ENCODE assay signal across 12 cellular contexts in the genomic region with DNA sequence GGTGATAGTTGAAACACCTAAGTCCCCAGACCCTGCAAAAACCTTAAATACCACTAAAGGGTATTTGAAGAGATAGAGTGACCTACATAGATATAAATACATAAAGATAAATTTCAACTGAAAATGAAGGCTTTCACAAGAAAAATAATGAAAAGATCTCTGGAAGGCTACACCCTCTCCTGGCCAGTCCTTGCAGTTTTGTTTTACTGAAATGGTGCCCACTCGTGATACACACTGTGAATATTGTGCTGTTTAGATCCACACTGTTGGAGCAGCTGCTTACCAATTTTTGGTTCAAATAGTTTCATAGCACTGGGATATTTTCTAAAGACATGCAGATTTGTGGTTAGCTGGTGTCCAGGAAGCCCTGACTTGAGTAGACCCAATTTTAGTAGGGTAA. TPM values are rescaled to one million over a fixed set of nuclear protein-coding genes. Genes with fewer than 3 reads are reported as not detected.
DNase-seq lines count a peak whose midpoint lies in the region; ATAC-seq and TF ChIP-seq lines count a peak whose summit lies in the region.
"Had no signal": no experiment of that assay in that cellular context is flagged by ENCODE, and none has a peak within 500 bp of the region (broad histone marks: within the 10 kb centered on the region; RNA-seq: fewer than 3 reads in every experiment).

No MANE protein-coding gene starts in this region.

- ATAC-seq in DND-41 (ENCODE audit: insufficient read depth, low read depth), result no peak
- no peak for ATAC-seq in RWPE2 (ENCODE audit: low read depth)
- no peak for ATAC-seq in left ventricle myocardium superior
- no peak for ATAC-seq in left lung
- ATAC-seq: right cardiac atrium had no signal

- H3K27ac ChIP-seq in AG04450 (ENCODE audit: low read depth, low read length), result no peak overlapping the region
- no peak overlapping the region for H3K27ac ChIP-seq in DND-41 (ENCODE audit: low read length)
- H3K27ac ChIP-seq in RWPE2 (ENCODE audit: poor library complexity, severe bottlenecking), result no peak overlapping the region
- H3K27ac ChIP-seq in left lung, result no peak overlapping the region

- POLR2A ChIA-PET in AG04450 (lab: Yijun Ruan, JAX), result no interaction called here

- H3K4me1 ChIP-seq in DND-41 (ENCODE audit: insufficient read depth, low read length) (no peaks in the 10 kb centered on the region), RWPE2 (ENCODE audit: insufficient read depth, poor library complexity, severe bottlenecking) (no peaks in the 10 kb centered on the region), left lung (peaks cover 0 to 35% of the 10 kb centered on the region in 2 donors)

- intact Hi-C loops in left ventricle myocardium superior (cut with micrococcal nuclease), result no loop called here
- intact Hi-C loops in left lung (cut with DNase I), result no loop called here

- DNase-seq in AG04450 (ENCODE audit: low read depth, low spot score) (no peak), DND-41 (no peak), RWPE2 (ENCODE audit: low spot score) (no peak), fibroblast of peridontal ligament (ENCODE audit: extremely low read depth) (peak; percentile 47), NCI-H526 treated with DMSO at 0.1 percent for 48 hours (lab: John Stamatoyannopoulos, UW) (no peak), NCI-H510A treated with DMSO at 0.1 percent for 48 hours (lab: John Stamatoyannopoulos, UW) (no peak), left ventricle myocardium superior (no peak), left lung (no peak)
- DNase-seq: right cardiac atrium; stimulated activated naive CD4-positive, alpha-beta T cell; SW 1271 had no signal

- H3K9me3 ChIP-seq in AG04450 (ENCODE audit: control insufficient read depth, insufficient read depth, low read length), result no peaks in the 10 kb centered on the region
- no peaks in the 10 kb centered on the region for H3K9me3 ChIP-seq in DND-41 (ENCODE audit: insufficient read depth, low read length, severe bottlenecking)
- no peaks in the 10 kb centered on the region for H3K9me3 ChIP-seq in RWPE2 (ENCODE audit: severe bottlenecking)
- no peaks in the 10 kb centered on the region for H3K9me3 ChIP-seq in left lung

- no peaks in the 10 kb centered on the region for H3K79me2 ChIP-seq in DND-41 (ENCODE audit: insufficient read depth, low read length)

- CTCF ChIA-PET in AG04450 (lab: Charles Lee), result interaction anchor here (1.0 to 2.1 kb wide), 5 partner anchors 45 to 325 kb away, joined by 3 to 6 read pairs (median 3); partner anchors contain the start of gene IBA57

- no peak overlapping the region for H2AFZ ChIP-seq in DND-41 (ENCODE audit: low read depth, low read length)

- TF ChIP-seq CTCF in AG04450 (IDR thresholded peaks at IDR 0.05; ENCODE audit: low read depth, low read length) (peak; percentile 45), DND-41 (IDR thresholded peaks at IDR 0.05; ENCODE audit: borderline replicate concordance, extremely low read depth, low read length, poor library complexity, severe bottlenecking) (peak; percentile 5), RWPE2 (IDR thresholded peaks at IDR 0.05; ENCODE audit: poor library complexity, severe bottlenecking) (peak; percentile 26), left lung (IDR thresholded peaks at IDR 0.05) (no peak)

- peak overlapping the region; percentile 20 for H3K4me3 ChIP-seq in AG04450 (ENCODE audit: low read depth, low read length)
- H3K4me3 ChIP-seq in DND-41 (ENCODE audit: low read depth in 1 of 2, low read length in 2 of 2), result no peak overlapping the region
- H3K4me3 ChIP-seq in RWPE2 (ENCODE audit: severe bottlenecking), result peak overlapping the region; percentile 85
- no peak overlapping the region for H3K4me3 ChIP-seq in left lung

- H3K36me3 ChIP-seq in DND-41 (ENCODE audit: insufficient read depth, low read length) (no peaks in the 10 kb centered on the region), RWPE2 (ENCODE audit: low read depth) (no peaks in the 10 kb centered on the region), left lung (no peaks in the 10 kb centered on the region)

- H4K20me1 ChIP-seq in DND-41 (ENCODE audit: insufficient read depth, low read length), result no peaks in the 10 kb centered on the region

- H3K27me3 ChIP-seq in AG04450 (ENCODE audit: control insufficient read depth, insufficient read depth, low read length) (no peaks in the 10 kb centered on the region), DND-41 (ENCODE audit: insufficient read depth, low read length, poor library complexity) (no peaks in the 10 kb centered on the region), RWPE2 (ENCODE audit: insufficient read depth, poor library complexity, severe bottlenecking) (no peaks in the 10 kb centered on the region), left lung (peaks cover 16 to 61% of the 10 kb centered on the region in 2 donors)

- H3K9ac ChIP-seq in DND-41 (ENCODE audit: low read depth, low read length), result no peak overlapping the region

- no peak overlapping the region for H3K4me2 ChIP-seq in DND-41 (ENCODE audit: insufficient read depth, low read length)

RNA-seq across cellular contexts. Expression of gene RNF187, which starts 31.5 kb away (rescaled TPM):
- 77.5 and 84.0 TPM in 2 replicates for polyA plus RNA-seq in AG04450 (2011; rRNA removed)
- 61.3 and 65.6 TPM in 2 replicates for polyA minus RNA-seq in AG04450 (2011; rRNA and poly(A)+ RNA removed)
- total RNA-seq in left ventricle myocardium superior, result 101 TPM
- 100 to 1,000 TPM in 1 of 2 donors, 10 to 100 TPM in 1; 84.5 to 103 TPM for total RNA-seq in left lung

RNA-seq across cellular contexts. Expression of gene TRIM17, which starts 39.1 kb away (rescaled TPM):
- 0.16 and 0.27 TPM in 2 replicates for polyA plus RNA-seq in AG04450 (2011; rRNA removed)
- 0.52 and 0.92 TPM in 2 replicates for polyA minus RNA-seq in AG04450 (2011; rRNA and poly(A)+ RNA removed)
- 0.50 TPM for total RNA-seq in left ventricle myocardium superior
- total RNA-seq in left lung, result 1 to 10 TPM; 1.3 to 2.9 TPM
- total RNA-seq: H4 had no signal

RNA-seq across cellular contexts. Expression of gene TRIM11, which starts 49.1 kb away (rescaled TPM):
- polyA plus RNA-seq in AG04450 (2011; rRNA removed), result 5.7 and 6.1 TPM in 2 replicates
- polyA minus RNA-seq in AG04450 (2011; rRNA and poly(A)+ RNA removed), result 9.1 and 10.7 TPM in 2 replicates
- 7.6 TPM for total RNA-seq in left ventricle myocardium superior
- 10 to 100 TPM; 21.5 to 27.1 TPM for total RNA-seq in left lung

Comparison
In these comparisons a context has a peak if more than half of its experiments do, and no peak if none do; other contexts are left out.
1. H3K4me3 ChIP-seq: peak in AG04450 (single experiment) and RWPE2 (single experiment); none in DND-41 (0 of 2) and left lung (0 of 2).
2. CTCF ChIP-seq: peak in AG04450 (single experiment), DND-41 (single experiment) and RWPE2 (single experiment); none in left lung (0 of 2).